Comparison of ENCODE assay signal across 8 cellular contexts in genomic region chr13:110715395-110716234, GRCh38. TPM values are rescaled to one million over a fixed set of nuclear protein-coding genes. Genes with fewer than 3 reads are reported as not detected.
A peak's percentile ranks its signal among the peaks of the same experiment; 100 is the strongest.
DNase-seq lines count a peak whose midpoint lies in the region; ATAC-seq and TF ChIP-seq lines count a peak whose summit lies in the region.

No MANE protein-coding gene starts in this region.

- DNase-seq in DMS153 (lab: John Stamatoyannopoulos, UW) (peak; percentile 100), OCI-LY7 (ENCODE audit: low spot score) (peak; percentile 93), activated T-cell treated with anti-CD3 and anti-CD28 coated beads for 48 hours (ENCODE audit: low read depth) (peak; percentile 94), epithelial cell of esophagus (ENCODE audit: low read depth) (peak; percentile 100)
- peak; percentile 91 for DNase-seq in stimulated activated CD8-positive, alpha-beta memory T cell treated with anti-CD3 and anti-CD28 coated beads, Interleukin-2, amount 100 ng/mL, for 48 hours (ENCODE audit: low read depth in 2 of 2)

- H3K4me2 ChIP-seq in OCI-LY7 (ENCODE audit: low read length), result peak overlapping the region; percentile 96

- CTCF ChIA-PET in OCI-LY7 (lab: Charles Lee; ENCODE audit: unreplicated experiment), result no interaction called here

- H3K79me2 ChIP-seq in OCI-LY7 (ENCODE audit: insufficient read depth, low read depth, low read length), result peaks cover 55% of the 10 kb centered on the region

- POLR2A ChIA-PET in OCI-LY7 (lab: Charles Lee), result interaction anchor here (1.0 to 1.1 kb wide), 2 partner anchors 39 to 70 kb away, joined by 3 to 4 read pairs; no protein-coding TSS in a partner anchor

- H3K4me3 ChIP-seq in OCI-LY7 (ENCODE audit: low read depth, low read length, poor library complexity, severe bottlenecking) (peak overlapping the region; percentile 97), epithelial cell of esophagus (ENCODE audit: low read length) (peak overlapping the region; percentile 84), mononuclear cell (ENCODE audit: low read length) (peak overlapping the region; percentile 98)

- H3K9me3 ChIP-seq in OCI-LY7 (ENCODE audit: low read length) (no peaks in the 10 kb centered on the region), mononuclear cell (ENCODE audit: low read depth, low read length) (no peaks in the 10 kb centered on the region)

- no TSS peak for BruUV-seq in OCI-LY7 (replicated peaks; lab: Mats Ljungman, UMichigan)

- no peak overlapping the region for H2AFZ ChIP-seq in OCI-LY7 (ENCODE audit: low read length)

- peak overlapping the region; percentile 98 to 99 (median 98) for H3K27ac Mint-ChIP-seq in IgD-negative memory B cell

- H3K9me3 Mint-ChIP-seq in IgD-negative memory B cell, result no peaks in the 10 kb centered on the region

- TF ChIP-seq CTCF in OCI-LY7 (conservative IDR thresholded peaks at IDR 0.05; ENCODE audit: low read length), result 0 out of 2 replicates have a peak, but pooled peaks have one; percentile 15
- TF ChIP-seq CTCF in epithelial cell of esophagus (IDR thresholded peaks at IDR 0.05; ENCODE audit: insufficient read depth, low read depth, low read length, missing control alignments), result peak; percentile 1

- peaks cover 17% of the 10 kb centered on the region for H4K20me1 ChIP-seq in OCI-LY7 (ENCODE audit: insufficient read depth, low read length)

- H3K27me3 ChIP-seq in mononuclear cell (ENCODE audit: insufficient read depth, low read length), result no peaks in the 10 kb centered on the region

- peak overlapping the region; percentile 99 for H3K27ac ChIP-seq in OCI-LY7 (ENCODE audit: low read depth, low read length, poor library complexity, severe bottlenecking)

- H3K4me1 ChIP-seq in OCI-LY7 (ENCODE audit: insufficient read depth, low read length, poor library complexity, severe bottlenecking), result peaks cover 21% of the 10 kb centered on the region
- H3K4me1 ChIP-seq in mononuclear cell (ENCODE audit: insufficient read depth, low read length), result peaks cover 27% of the 10 kb centered on the region

- intact Hi-C loops in OCI-LY7 (cut with micrococcal nuclease; ENCODE audit: unreplicated experiment), result loop anchor here (2.0 to 10.0 kb wide), 6 partner anchors 39 to 1551 kb away; partner anchors contain the start of genes ANKRD10 and NAXD

- H3K9me2 ChIP-seq in OCI-LY7 (ENCODE audit: insufficient read depth, low read length), result no peaks in the 10 kb centered on the region

- H3K4me3 Mint-ChIP-seq in IgD-negative memory B cell, result peak overlapping the region; percentile 97 to 100 (median 98)

- H3K36me3 ChIP-seq in OCI-LY7 (ENCODE audit: insufficient read depth, low read length), result peaks cover 14% of the 10 kb centered on the region

- H3K4me1 Mint-ChIP-seq in IgD-negative memory B cell, result peaks cover 8 to 26% (median 9%) of the 10 kb centered on the region in 3 donors

- H3K36me3 Mint-ChIP-seq in IgD-negative memory B cell, result no peaks in the 10 kb centered on the region

- H3K27me3 Mint-ChIP-seq in IgD-negative memory B cell, result no peaks in the 10 kb centered on the region

- ATAC-seq in GM21576 (IDR thresholded peaks at IDR 0.05; ENCODE audit: unreplicated experiment), result peak; percentile 59

RNA-seq across cellular contexts. Expression of gene ING1, which starts 2.1 kb away (rescaled TPM):
- 25.0 TPM for polyA plus RNA-seq in IgD-negative memory B cell
- total RNA-seq in OCI-LY7 (2014; rRNA removed; shearing (Covaris generic)), result 9.6 and 11.8 TPM in 2 replicates
- total RNA-seq in OCI-LY7 (2022), result 11.8 and 14.7 TPM in 2 replicates
- total RNA-seq in mononuclear cell, result 18.7 TPM

RNA-seq across cellular contexts. Expression of gene CARS2, which starts 9.7 kb away (rescaled TPM):
- 68.5 TPM for polyA plus RNA-seq in IgD-negative memory B cell
- total RNA-seq in OCI-LY7 (2014; rRNA removed; shearing (Covaris generic)), result 45.0 and 50.9 TPM in 2 replicates
- total RNA-seq in OCI-LY7 (2022), result 47.3 and 48.3 TPM in 2 replicates
- 44.4 TPM for total RNA-seq in mononuclear cell

Comparison
In these comparisons a context has a peak if more than half of its experiments do, and no peak if none do; other contexts are left out.
1. Peak in every context shown above with its lines: DNase-seq, ATAC-seq, H3K4me3 ChIP-seq and H3K27ac ChIP-seq.